ENCODE assay signal across 8 cellular contexts in genomic region chr17:44014437-44015172, GRCh38. TPM values are rescaled to one million over a fixed set of nuclear protein-coding genes. Genes with fewer than 3 reads are reported as not detected.
DNase-seq lines count a peak whose midpoint lies in the region; ATAC-seq and TF ChIP-seq lines count a peak whose summit lies in the region.

Gene TMEM101 (minus strand): TSS chr17:44014963. CDS start chr17:44014952, 11 bp downstream.

- H3K9me3 ChIP-seq in Karpas-422 (ENCODE audit: low read length) (no peaks in the 10 kb centered on the region), fibroblast of lung (ENCODE audit: control insufficient read depth, insufficient read depth, low read depth, low read length) (no peaks in the 10 kb centered on the region)

- H3K27ac Mint-ChIP-seq in naive B cell: peak within 1 kb of the TSS; percentile 88 to 100 (median 98)
- H3K27ac Mint-ChIP-seq in stimulated activated effector memory CD8-positive, alpha-beta T cell treated with anti-CD3 and anti-CD28 coated beads, Interleukin-12 subunit alpha, Interleukin-12 subunit beta, amount 100 ng/mL, for 72 hours: peak within 1 kb of the TSS; percentile 98

- no peaks in the 10 kb centered on the region for H3K36me3 ChIP-seq in Karpas-422 (ENCODE audit: insufficient read depth, low read length)
- H3K36me3 ChIP-seq in fibroblast of lung (ENCODE audit: control insufficient read depth, insufficient read depth, low read length): peaks cover 2% of the 10 kb centered on the region

- peak within 1 kb of the TSS; percentile 38; the same call in 1 of the 2 replicates for H3K27ac ChIP-seq in Karpas-422 (ENCODE audit: low read length)
- H3K27ac ChIP-seq in fibroblast of lung (ENCODE audit: insufficient read depth, low read length): peak within 1 kb of the TSS; percentile 87

- H3K27me3 ChIP-seq in Karpas-422 (ENCODE audit: low read length): no peaks in the 10 kb centered on the region
- no peaks in the 10 kb centered on the region for H3K27me3 ChIP-seq in fibroblast of lung (ENCODE audit: control insufficient read depth, insufficient read depth, low read length)

- H3K4me3 ChIP-seq in Karpas-422 (ENCODE audit: low read length) (peak within 1 kb of the TSS; percentile 96), fibroblast of lung (replicated peaks in 1 of 4; ENCODE audit: control extremely low read depth in 1 of 4, insufficient read depth in 1 of 4, low read depth in 3 of 4, low read length in 4 of 4) (peak within 1 kb of the TSS; percentile 80 to 99 (median 97))

- peak; percentile 82 for ATAC-seq in GM21619 (IDR thresholded peaks at IDR 0.05; ENCODE audit: unreplicated experiment)
- ATAC-seq in naive B cell (ENCODE audit: low read depth in 2 of 2): peak; percentile 100
- peak; percentile 96 for ATAC-seq in stimulated activated effector memory CD8-positive, alpha-beta T cell treated with anti-CD3 and anti-CD28 coated beads, Interleukin-12 subunit alpha, Interleukin-12 subunit beta, amount 100 ng/mL, for 72 hours

- H4K20me1 ChIP-seq in Karpas-422 (ENCODE audit: insufficient read depth, low read depth, low read length) (no peaks in the 10 kb centered on the region), fibroblast of lung (ENCODE audit: control insufficient read depth, extremely low read depth, insufficient read depth, low read length) (no peaks in the 10 kb centered on the region)

- no peaks in the 10 kb centered on the region for H3K9me3 Mint-ChIP-seq in naive B cell
- H3K9me3 Mint-ChIP-seq in stimulated activated effector memory CD8-positive, alpha-beta T cell treated with anti-CD3 and anti-CD28 coated beads, Interleukin-12 subunit alpha, Interleukin-12 subunit beta, amount 100 ng/mL, for 72 hours: no peaks in the 10 kb centered on the region

- H3K4me3 Mint-ChIP-seq in naive B cell: peak within 1 kb of the TSS; percentile 98 to 100 (median 100)
- H3K4me3 Mint-ChIP-seq in stimulated activated effector memory CD8-positive, alpha-beta T cell treated with anti-CD3 and anti-CD28 coated beads, Interleukin-12 subunit alpha, Interleukin-12 subunit beta, amount 100 ng/mL, for 72 hours: peak within 1 kb of the TSS; percentile 99

- H2AFZ ChIP-seq in Karpas-422 (ENCODE audit: low read length): peak within 1 kb of the TSS; percentile 92
- H2AFZ ChIP-seq in fibroblast of lung (ENCODE audit: low read length): peak within 1 kb of the TSS; percentile 98

- H3K4me1 Mint-ChIP-seq in naive B cell: peaks cover 13 to 31% (median 30%) of the 10 kb centered on the region in 3 donors
- H3K4me1 Mint-ChIP-seq in stimulated activated effector memory CD8-positive, alpha-beta T cell treated with anti-CD3 and anti-CD28 coated beads, Interleukin-12 subunit alpha, Interleukin-12 subunit beta, amount 100 ng/mL, for 72 hours: peaks cover 18% of the 10 kb centered on the region

- H3K79me2 ChIP-seq in Karpas-422 (ENCODE audit: low read length) (peaks cover 12% of the 10 kb centered on the region), fibroblast of lung (ENCODE audit: control insufficient read depth, insufficient read depth, low read length) (peaks cover 2% of the 10 kb centered on the region)

- H3K27me3 Mint-ChIP-seq in naive B cell: no peaks in the 10 kb centered on the region

- peak within 1 kb of the TSS; percentile 90 for H3K4me2 ChIP-seq in Karpas-422 (ENCODE audit: low read depth, low read length, poor library complexity, severe bottlenecking)
- H3K4me2 ChIP-seq in fibroblast of lung (ENCODE audit: extremely low read depth, insufficient read depth, low read length): peak within 1 kb of the TSS; percentile 90

- H3K4me1 ChIP-seq in Karpas-422 (ENCODE audit: low read length): peaks cover 13% of the 10 kb centered on the region
- H3K4me1 ChIP-seq in fibroblast of lung (ENCODE audit: control insufficient read depth, extremely low read depth, insufficient read depth, low read length): peaks cover 5% of the 10 kb centered on the region

- H3K36me3 Mint-ChIP-seq in naive B cell: peaks cover 8 to 9% of the 10 kb centered on the region in 2 donors
- peaks cover 31% of the 10 kb centered on the region for H3K36me3 Mint-ChIP-seq in stimulated activated effector memory CD8-positive, alpha-beta T cell treated with anti-CD3 and anti-CD28 coated beads, Interleukin-12 subunit alpha, Interleukin-12 subunit beta, amount 100 ng/mL, for 72 hours

- peak within 1 kb of the TSS; percentile 92 for H3K9ac ChIP-seq in Karpas-422 (ENCODE audit: low read length)
- peak within 1 kb of the TSS; percentile 82 for H3K9ac ChIP-seq in fibroblast of lung (ENCODE audit: insufficient read depth, low read length)

- no peak for TF ChIP-seq CTCF in fibroblast of lung (conservative IDR thresholded peaks at IDR 0.05 in 1 of 2, IDR thresholded peaks at IDR 0.05 in 1 of 2; ENCODE audit: low read depth in 1 of 2, low read length in 2 of 2)

- no peaks in the 10 kb centered on the region for H3K9me2 ChIP-seq in Karpas-422 (replicated peaks; ENCODE audit: insufficient read depth, low read length)

- DNase-seq in DMS 273 treated with DMSO at 0.1 percent for 48 hours (lab: John Stamatoyannopoulos, UW) (peak; percentile 80), Karpas-422 (peak; percentile 97), RPMI8226 (peak; percentile 94), fibroblast of lung (ENCODE audit: low read depth in 2 of 2) (peak; percentile 92 to 96), naive B cell (peak; percentile 83)
- peak; percentile 68 to 80 for DNase-seq in activated T-helper 1 cell treated with anti-CD3 and anti-CD28 coated beads, Interleukin-2, amount 50 U/mL, for 16 hours (ENCODE audit: low read depth in 1 of 2, low spot score in 1 of 2)
- DNase-seq in stimulated activated effector memory CD8-positive, alpha-beta T cell treated with anti-CD3 and anti-CD28 coated beads, Interleukin-12 subunit alpha, Interleukin-12 subunit beta, amount 100 ng/mL, for 72 hours (ENCODE audit: low spot score in 2 of 2): peak; percentile 68 to 91

RNA-seq across cellular contexts. Expression of gene TMEM101, which starts in this region (rescaled TPM):
- total RNA-seq in Karpas-422 (2014; rRNA removed; shearing (Covaris generic); ENCODE audit: low replicate concordance): 26.6 and 42.4 TPM in 2 replicates
- total RNA-seq in fibroblast of lung: 99.4 and 107 TPM in 2 replicates
- 26.0 and 32.3 TPM in 2 replicates for polyA plus RNA-seq in fibroblast of lung
- 26.5 and 33.9 TPM in 2 replicates for polyA plus RNA-seq in fibroblast of lung (2012)
- polyA minus RNA-seq in fibroblast of lung (ENCODE audit: low replicate concordance): 54.5 and 98.6 TPM in 2 replicates
- polyA plus RNA-seq in naive B cell (ENCODE audit: low read depth in 6 of 6): 10 to 100 TPM; 25.7 to 34.2 (median 28.9) TPM

Comparison
In these comparisons a context has a peak if more than half of its experiments do, and no peak if none do; other contexts are left out.
1. Peak in every context shown above with its lines: DNase-seq, ATAC-seq, H3K4me3 ChIP-seq and H3K27ac ChIP-seq.